In the genomic region with DNA sequence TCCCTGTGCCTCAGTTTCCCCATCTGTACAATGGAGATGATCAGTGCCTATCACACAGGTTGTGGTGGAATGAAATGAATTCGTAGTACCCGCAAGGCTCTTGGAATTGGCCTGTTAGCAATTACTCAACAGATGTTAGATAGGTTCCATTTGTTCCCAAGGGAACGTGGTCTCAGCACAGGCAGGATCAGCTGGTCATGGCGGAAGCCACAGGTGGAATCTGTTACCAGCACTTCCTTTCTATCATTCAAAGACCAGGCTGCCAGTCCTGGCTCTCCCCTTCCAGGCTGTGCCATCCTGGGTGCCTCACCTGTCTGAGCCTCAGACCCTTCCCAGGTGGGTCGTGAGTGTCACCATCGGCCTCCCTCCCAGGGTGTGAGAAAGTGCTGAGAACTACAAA, we compare ENCODE assay signal across 17 cellular contexts.
"Had no signal": no experiment of that assay in that cellular context is flagged by ENCODE, and none has a peak within 500 bp of the region (broad histone marks: within the 10 kb centered on the region; RNA-seq: fewer than 3 reads in every experiment).

No MANE protein-coding gene starts in this region.

- H3K4me1 ChIP-seq: esophagus squamous epithelium, sigmoid colon, spleen had no signal

- H3K9me3 ChIP-seq: esophagus squamous epithelium, upper lobe of right lung had no signal

- DNase-seq: activated CD4-positive, alpha-beta T cell treated with anti-CD3 and anti-CD28 coated beads for 36 hours; activated CD4-positive, alpha-beta T cell treated with anti-CD3 and anti-CD28 coated beads, Interleukin-2, amount 50 U/mL, for 48 hours; activated T-cell treated with anti-CD3 and anti-CD28 coated beads for 4 hours; effector memory CD4-positive, alpha-beta T cell; esophagus squamous epithelium; heart right ventricle; immature natural killer cell; kidney glomerular epithelial cell; left ventricle myocardium inferior; mammary epithelial cell; midbrain; nephron progenitor cell; nucleus accumbens; sigmoid colon; spleen; stimulated activated naive CD4-positive, alpha-beta T cell; upper lobe of right lung had no signal

- H3K27me3 ChIP-seq: upper lobe of right lung had no signal

- H3K36me3 ChIP-seq: esophagus squamous epithelium, heart right ventricle, left ventricle myocardium inferior, sigmoid colon, spleen, upper lobe of right lung had no signal

- H3K4me3 ChIP-seq: esophagus squamous epithelium, heart right ventricle, left ventricle myocardium inferior, sigmoid colon, spleen, upper lobe of right lung had no signal

- H3K27ac ChIP-seq: esophagus squamous epithelium, heart right ventricle, left ventricle myocardium inferior, sigmoid colon, spleen, upper lobe of right lung had no signal
